Comparison of ENCODE assay signal across 33 cellular contexts in genomic region chr13:25934127-25934526, GRCh38.
DNase-seq lines count a peak whose midpoint lies in the region; ATAC-seq and TF ChIP-seq lines count a peak whose summit lies in the region.
"Had no signal": no experiment of that assay in that cellular context is flagged by ENCODE, and none has a peak within 500 bp of the region (broad histone marks: within the 10 kb centered on the region; RNA-seq: fewer than 3 reads in every experiment).

No MANE protein-coding gene starts in this region.

- H3K9me3 ChIP-seq in BLaER1 (no peaks in the 10 kb centered on the region), neural cell (ENCODE audit: low read length) (no peaks in the 10 kb centered on the region)
- H3K9me3 ChIP-seq in CD4-positive, CD25-positive, alpha-beta regulatory T cell (ENCODE audit: control insufficient read depth in 2 of 2, low read length in 2 of 2) = no peaks in the 10 kb centered on the region
- H3K9me3 ChIP-seq: A549, BE2C, Caco-2 had no signal

- H4K20me1 ChIP-seq in BLaER1 (no peaks in the 10 kb centered on the region), neural cell (ENCODE audit: insufficient read depth) (no peaks in the 10 kb centered on the region)
- H4K20me1 ChIP-seq: BLaER1 treated with 17β-estradiol and CSF1 and Interleukin-3, amounts not matched to agents 10 nM and 100 nM had no signal

- H3K27me3 Mint-ChIP-seq in activated naive CD4-positive, alpha-beta T cell treated with anti-CD3 and anti-CD28 coated beads, Interleukin-2, amount 50 U/mL, for 24 hours = no peaks in the 10 kb centered on the region
- no peaks in the 10 kb centered on the region for H3K27me3 Mint-ChIP-seq in activated naive CD4-positive, alpha-beta T cell treated with anti-CD3 and anti-CD28 coated beads for 36 hours (ENCODE audit: low read depth)
- H3K27me3 Mint-ChIP-seq in CD4-positive, CD25-positive, alpha-beta regulatory T cell = no peaks in the 10 kb centered on the region
- H3K27me3 Mint-ChIP-seq: CD4-positive, alpha-beta T cell had no signal

- H3K4me1 ChIP-seq in BLaER1 = peaks cover 72% of the 10 kb centered on the region
- no peaks in the 10 kb centered on the region for H3K4me1 ChIP-seq in CD4-positive, CD25-positive, alpha-beta regulatory T cell (ENCODE audit: control insufficient read depth, insufficient read depth, low read length, poor library complexity, severe bottlenecking)
- H3K4me1 ChIP-seq: A549, BE2C, Caco-2 had no signal

- H3K9me3 Mint-ChIP-seq in activated naive CD4-positive, alpha-beta T cell treated with anti-CD3 and anti-CD28 coated beads, Interleukin-2, amount 50 U/mL, for 24 hours = no peaks in the 10 kb centered on the region
- H3K9me3 Mint-ChIP-seq in activated naive CD4-positive, alpha-beta T cell treated with anti-CD3 and anti-CD28 coated beads for 36 hours = no peaks in the 10 kb centered on the region
- H3K9me3 Mint-ChIP-seq in CD4-positive, CD25-positive, alpha-beta regulatory T cell = peaks cover 0 to 3% (median 0%) of the 10 kb centered on the region in 7 donors
- H3K9me3 Mint-ChIP-seq: CD4-positive, alpha-beta memory T cell; CD4-positive, alpha-beta T cell; CD8-positive, alpha-beta memory T cell; CD8-positive, alpha-beta T cell had no signal

- H3K4me2 ChIP-seq in BLaER1 (0 out of 2 replicates have a peak overlapping the region, but pooled peaks have one; percentile 73), neural cell (ENCODE audit: low read length) (no peak overlapping the region)
- H3K4me2 ChIP-seq: A549 had no signal

- TF ChIP-seq CTCF in neural cell (IDR thresholded peaks at IDR 0.05; ENCODE audit: poor library complexity, severe bottlenecking) = peak; percentile 18

- H3K27ac Mint-ChIP-seq in activated naive CD4-positive, alpha-beta T cell treated with anti-CD3 and anti-CD28 coated beads, Interleukin-2, amount 50 U/mL, for 24 hours = peak overlapping the region; percentile 10
- H3K27ac Mint-ChIP-seq in activated naive CD4-positive, alpha-beta T cell treated with anti-CD3 and anti-CD28 coated beads for 36 hours = no peak overlapping the region
- H3K27ac Mint-ChIP-seq in CD4-positive, CD25-positive, alpha-beta regulatory T cell = peak overlapping the region in 2 of 3 donors; percentile 44 to 50
- H3K27ac Mint-ChIP-seq: B cell; CD14-positive monocyte; CD4-positive, alpha-beta memory T cell; CD4-positive, alpha-beta T cell; CD8-positive, alpha-beta memory T cell; CD8-positive, alpha-beta T cell had no signal

- H3K9me2 ChIP-seq in neural cell (ENCODE audit: insufficient read depth, low read length) = no peaks in the 10 kb centered on the region

- H3K4me3 Mint-ChIP-seq in activated naive CD4-positive, alpha-beta T cell treated with anti-CD3 and anti-CD28 coated beads, Interleukin-2, amount 50 U/mL, for 24 hours = no peak overlapping the region
- no peak overlapping the region for H3K4me3 Mint-ChIP-seq in activated naive CD4-positive, alpha-beta T cell treated with anti-CD3 and anti-CD28 coated beads for 36 hours
- H3K4me3 Mint-ChIP-seq in CD4-positive, CD25-positive, alpha-beta regulatory T cell = no peak overlapping the region
- H3K4me3 Mint-ChIP-seq: B cell; CD14-positive monocyte; CD4-positive, alpha-beta memory T cell; CD4-positive, alpha-beta T cell; CD8-positive, alpha-beta memory T cell; CD8-positive, alpha-beta T cell had no signal

- intact Hi-C loops in activated naive CD4-positive, alpha-beta T cell treated with anti-CD3 and anti-CD28 coated beads for 36 hours (cut with micrococcal nuclease) = no loop called here

- no peaks in the 10 kb centered on the region for H3K27me3 ChIP-seq in BLaER1
- H3K27me3 ChIP-seq in CD4-positive, CD25-positive, alpha-beta regulatory T cell (ENCODE audit: control insufficient read depth, insufficient read depth, low read length) = no peaks in the 10 kb centered on the region
- H3K27me3 ChIP-seq in neural cell (ENCODE audit: insufficient read depth, low read depth, low read length) = no peaks in the 10 kb centered on the region
- H3K27me3 ChIP-seq: BE2C; BLaER1 treated with 17β-estradiol and CSF1 and Interleukin-3, amounts not matched to agents 10 nM and 100 nM had no signal

- no peak overlapping the region for H3K4me3 ChIP-seq in BLaER1
- H3K4me3 ChIP-seq in CD4-positive, CD25-positive, alpha-beta regulatory T cell (ENCODE audit: low read depth, low read length) = no peak overlapping the region
- H3K4me3 ChIP-seq in neural cell (ENCODE audit: low read length) = no peak overlapping the region
- H3K4me3 ChIP-seq: A549; BLaER1 treated with 17β-estradiol and CSF1 and Interleukin-3, amounts not matched to agents 10 nM and 100 nM had no signal

- H2AFZ ChIP-seq in neural cell (ENCODE audit: low read depth, low read length) = no peak overlapping the region

- no peaks in the 10 kb centered on the region for H3F3A ChIP-seq in neural cell (ENCODE audit: insufficient read depth, low read length, poor library complexity, severe bottlenecking)

- no peaks in the 10 kb centered on the region for H3K4me1 Mint-ChIP-seq in activated naive CD4-positive, alpha-beta T cell treated with anti-CD3 and anti-CD28 coated beads, Interleukin-2, amount 50 U/mL, for 24 hours
- H3K4me1 Mint-ChIP-seq in activated naive CD4-positive, alpha-beta T cell treated with anti-CD3 and anti-CD28 coated beads for 36 hours (ENCODE audit: low read depth) = no peaks in the 10 kb centered on the region
- no peaks in the 10 kb centered on the region for H3K4me1 Mint-ChIP-seq in CD4-positive, CD25-positive, alpha-beta regulatory T cell
- H3K4me1 Mint-ChIP-seq: B cell; CD14-positive monocyte; CD8-positive, alpha-beta memory T cell had no signal

- no peak overlapping the region for H3K9ac ChIP-seq in BLaER1
- H3K9ac ChIP-seq in neural cell (ENCODE audit: low read length) = peak overlapping the region; percentile 40
- H3K9ac ChIP-seq: BLaER1 treated with 17β-estradiol and CSF1 and Interleukin-3, amounts not matched to agents 10 nM and 100 nM had no signal

- CTCF ChIA-PET in activated naive CD4-positive, alpha-beta T cell treated with anti-CD3 and anti-CD28 coated beads for 36 hours (lab: Charles Lee) = interaction anchor here (1.1 kb wide), 1 partner anchor 21 kb away, joined by 3 read pairs; no protein-coding TSS in a partner anchor

- no peak for DNase-seq in activated naive CD4-positive, alpha-beta T cell treated with anti-CD3 and anti-CD28 coated beads for 36 hours
- no peak for DNase-seq in CD4-positive, CD25-positive, alpha-beta regulatory T cell
- DNase-seq in activated CD4-positive, alpha-beta T cell treated with anti-CD3 and anti-CD28 coated beads for 48 hours = no peak
- no peak for DNase-seq in HT-29 (ENCODE audit: low spot score)
- DNase-seq in activated gamma-delta T cell treated with Interleukin-2 at 50 U/mL for 16 hours = no peak
- DNase-seq: 8988T; ACHN; AML-193; BE2C; C1 segment of cervical spinal cord; Calu3; CD4-positive, alpha-beta memory T cell; CD4-positive, alpha-beta T cell; CD8-positive, alpha-beta memory T cell; CD8-positive, alpha-beta T cell; COR-L47; DMS 273 treated with DMSO at 0.1 percent for 48 hours; DMS153; DMS53; DMS79; DMS79 treated with DMSO at 0.1 percent for 48 hours; DND-41; EL had no signal

- H3K36me3 ChIP-seq in BLaER1 (no peaks in the 10 kb centered on the region), neural cell (ENCODE audit: insufficient read depth, low read length) (no peaks in the 10 kb centered on the region)
- no peaks in the 10 kb centered on the region for H3K36me3 ChIP-seq in CD4-positive, CD25-positive, alpha-beta regulatory T cell (ENCODE audit: control insufficient read depth, insufficient read depth, low read length)
- H3K36me3 ChIP-seq: BE2C; BLaER1 treated with 17β-estradiol and CSF1 and Interleukin-3, amounts not matched to agents 10 nM and 100 nM had no signal

- H3K36me3 Mint-ChIP-seq in activated naive CD4-positive, alpha-beta T cell treated with anti-CD3 and anti-CD28 coated beads, Interleukin-2, amount 50 U/mL, for 24 hours = no peaks in the 10 kb centered on the region
- no peaks in the 10 kb centered on the region for H3K36me3 Mint-ChIP-seq in activated naive CD4-positive, alpha-beta T cell treated with anti-CD3 and anti-CD28 coated beads for 36 hours (ENCODE audit: low read depth)
- peaks cover 5% of the 10 kb centered on the region for H3K36me3 Mint-ChIP-seq in CD4-positive, CD25-positive, alpha-beta regulatory T cell
- H3K36me3 Mint-ChIP-seq: CD14-positive monocyte; CD4-positive, alpha-beta memory T cell; CD8-positive, alpha-beta memory T cell; CD8-positive, alpha-beta T cell had no signal

- H3K79me2 ChIP-seq in neural cell (replicated peaks; ENCODE audit: insufficient read depth, low read length) = no peaks in the 10 kb centered on the region

- no peak overlapping the region for H3K27ac ChIP-seq in BLaER1
- H3K27ac ChIP-seq in CD4-positive, CD25-positive, alpha-beta regulatory T cell (ENCODE audit: insufficient read depth, low read length, poor library complexity, severe bottlenecking) = no peak overlapping the region
- H3K27ac ChIP-seq in neural cell (ENCODE audit: low read length) = peak overlapping the region; percentile 65
- H3K27ac ChIP-seq: 22Rv1; A549; BLaER1 treated with 17β-estradiol and CSF1 and Interleukin-3, amounts not matched to agents 10 nM and 100 nM; C4-2B had no signal

- TF ChIP-seq EP300 in neural cell (conservative IDR thresholded peaks at IDR 0.05; ENCODE audit: poor library complexity, severe bottlenecking) = peak; percentile 74

- ATAC-seq in CD4-positive, CD25-positive, alpha-beta regulatory T cell (ENCODE audit: low read depth in 2 of 2) = no peak
- ATAC-seq: A549; CD8-positive, alpha-beta T cell had no signal

- TF ChIP-seq RAD21 in neural cell (conservative IDR thresholded peaks at IDR 0.05) = peak; percentile 33

TF ChIP-seq in neural cell, 6 proteins besides CTCF, POLR2A, EP300 and RAD21 (continues in another document):
- TF ChIP-seq POLR2AphosphoS5 (IDR thresholded peaks at IDR 0.05) = peak; percentile 76
